Comparison of ENCODE assay signal across 8 cellular contexts in the genomic region with DNA sequence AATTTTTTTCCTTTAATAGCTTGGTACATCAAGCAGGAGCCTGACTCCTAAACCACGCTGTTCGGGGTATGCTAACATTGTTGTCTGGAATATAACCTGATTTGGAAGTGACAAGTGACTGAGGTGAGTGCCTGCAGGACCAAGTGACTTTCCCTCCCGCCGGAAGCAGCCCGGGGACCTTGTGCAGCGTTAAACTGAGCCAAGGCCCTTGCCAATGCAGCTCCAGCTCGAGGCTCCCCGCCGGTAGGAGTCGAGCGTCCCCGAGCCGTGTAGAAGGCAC. TPM values are rescaled to one million over a fixed set of nuclear protein-coding genes. Genes with fewer than 3 reads are reported as not detected.
DNase-seq lines count a peak whose midpoint lies in the region; ATAC-seq and TF ChIP-seq lines count a peak whose summit lies in the region.

No MANE protein-coding gene starts in this region.

- H3K36me3 ChIP-seq in heart left ventricle (peaks cover 0 to 39% (median 23%) of the 10 kb centered on the region in 9 donors), skeletal muscle satellite cell (ENCODE audit: insufficient read depth, low read length) (no peaks in the 10 kb centered on the region)

- intact Hi-C loops in heart left ventricle (cut with DNase I), result no loop called here

- peak overlapping the region; percentile 70 for H3K9ac ChIP-seq in skeletal muscle satellite cell (ENCODE audit: low read depth, low read length)

- peak; percentile 50 for DNase-seq in NCI-H2171 (lab: John Stamatoyannopoulos, UW)
- DNase-seq in heart left ventricle, result no peak
- no peak for DNase-seq in ACHN
- no peak for DNase-seq in KG1 (lab: John Stamatoyannopoulos, UW)
- no peak for DNase-seq in RPMI8226
- no peak for DNase-seq in NCI-H1694 treated with DMSO at 0.1 percent for 48 hours (lab: John Stamatoyannopoulos, UW)

- in situ Hi-C loops in ACHN (cut with HindIII; ENCODE audit: low pct_ligation_motif_present, low pct_unique_long_range_greater_than_20kb, low sequenced_read_pairs), result no loop called here

- ATAC-seq in GM21367 (IDR thresholded peaks at IDR 0.05; ENCODE audit: unreplicated experiment) (peak; percentile 22), heart left ventricle (peak in 3 of 4 donors; percentile 39 to 59 (median 49))

- peak overlapping the region in 11 of 12 donors; percentile 28 to 80 (median 69) for H3K27ac ChIP-seq in heart left ventricle

- H3K4me2 ChIP-seq in skeletal muscle satellite cell (ENCODE audit: low read length), result peak overlapping the region; percentile 94

- TF ChIP-seq CTCF in heart left ventricle (IDR thresholded peaks at IDR 0.05), result no peak

- H3K4me1 ChIP-seq in heart left ventricle (peaks cover 0 to 31% (median 13%) of the 10 kb centered on the region in 12 donors), skeletal muscle satellite cell (ENCODE audit: control insufficient read depth, insufficient read depth, low read length) (peaks cover 12% of the 10 kb centered on the region)

- TF ChIP-seq POLR2A in heart left ventricle (IDR thresholded peaks at IDR 0.05), result no peak

- H3K27me3 ChIP-seq in heart left ventricle, result peaks cover 0 to 9% (median 0%) of the 10 kb centered on the region in 9 donors
- H3K27me3 ChIP-seq in skeletal muscle satellite cell (ENCODE audit: control insufficient read depth, insufficient read depth, low read length), result no peaks in the 10 kb centered on the region

- WGBS in heart left ventricle, 4 donors, result 22 to 26% (median 23%) methylated on average over 13 of the region's 13 CpGs

- no peaks in the 10 kb centered on the region for H3K9me3 ChIP-seq in heart left ventricle
- H3K9me3 ChIP-seq in skeletal muscle satellite cell (replicated peaks; ENCODE audit: low read length), result no peaks in the 10 kb centered on the region

- peak overlapping the region; percentile 50 to 85 (median 62) for H3K4me3 ChIP-seq in heart left ventricle
- peak overlapping the region; percentile 75 for H3K4me3 ChIP-seq in skeletal muscle satellite cell (ENCODE audit: low read length)

RNA-seq across cellular contexts. Expression of a gene that starts 0.7 kb away (rescaled TPM):
- 10 to 100 TPM in 4 of 9 donors, 1 to 10 TPM in 5; 2.3 to 22.8 (median 6.4) TPM for total RNA-seq in heart left ventricle
- polyA plus RNA-seq in heart left ventricle, result 10 to 100 TPM in 1 of 2 donors, 1 to 10 TPM in 1; 3.7 to 11.2 TPM
- total RNA-seq in skeletal muscle satellite cell (2012; rRNA removed), result 0.25 and 0.87 TPM in 2 replicates

RNA-seq across cellular contexts. Expression of a gene that starts 37.9 kb away (rescaled TPM):
- 10 to 100 TPM; 16.5 to 29.1 (median 24.2) TPM for total RNA-seq in heart left ventricle
- 10 to 100 TPM; 10.4 to 17.3 TPM for polyA plus RNA-seq in heart left ventricle
- total RNA-seq in skeletal muscle satellite cell (2012; rRNA removed), result 0.66 and 2.3 TPM in 2 replicates
